8 cellular contexts compared by ENCODE assay signal in genomic region chr20:50415516-50416268, GRCh38.
A peak's percentile ranks its signal among the peaks of the same experiment; 100 is the strongest.
DNase-seq lines count a peak whose midpoint lies in the region; ATAC-seq and TF ChIP-seq lines count a peak whose summit lies in the region.

No MANE protein-coding gene starts in this region.

- BruUV-seq in PC-3 (replicated peaks; lab: Mats Ljungman, UMichigan) = no TSS peak

- H3K36me3 ChIP-seq in PC-3 (ENCODE audit: low read depth, low read length) (no peaks in the 10 kb centered on the region), duodenal mucosa (ENCODE audit: control insufficient read depth in 1 of 2, insufficient read depth in 2 of 2, low read length in 2 of 2) (no peaks in the 10 kb centered on the region)

- H3K9ac ChIP-seq in PC-3 (ENCODE audit: low read length) (peak overlapping the region; percentile 87), duodenal mucosa (ENCODE audit: low read depth in 1 of 2, low read length in 2 of 2) (peak overlapping the region; percentile 63 to 70)

- no peaks in the 10 kb centered on the region for H3K79me2 ChIP-seq in PC-3 (ENCODE audit: low read length)

- peak overlapping the region; percentile 86 for H3K27ac Mint-ChIP-seq in type B pancreatic cell

- no peaks in the 10 kb centered on the region for H3K9me2 ChIP-seq in PC-3 (replicated peaks; ENCODE audit: low read length)

- peaks cover 54% of the 10 kb centered on the region for H3K4me1 ChIP-seq in PC-3 (ENCODE audit: insufficient read depth, low read length)
- peaks cover 30 to 31% of the 10 kb centered on the region in 2 donors for H3K4me1 ChIP-seq in duodenal mucosa (ENCODE audit: control insufficient read depth in 1 of 2, insufficient read depth in 2 of 2, low read length in 2 of 2)

- DNase-seq in PC-3 (peak; percentile 95), mesenteric fat pad (ENCODE audit: low spot score) (peak; percentile 99), type B pancreatic cell (ENCODE audit: extremely low spot score, unreplicated experiment) (no peak), NCI-H524 treated with DMSO at 0.1 percent for 48 hours (lab: John Stamatoyannopoulos, UW) (no peak), NCI-H69 (lab: John Stamatoyannopoulos, UW) (no peak), NCI-H128 (lab: John Stamatoyannopoulos, UW; ENCODE audit: unreplicated experiment) (no peak)
- DNase-seq in activated CD8-positive, alpha-beta memory T cell treated with anti-CD3 and anti-CD28 coated beads, Interleukin-2, amount 50 U/mL, for 48 hours = no peak

- CTCF ChIA-PET in PC-3 (lab: Charles Lee) = interaction anchor here (0.6 kb wide), 1 partner anchor 45 kb away, joined by 4 read pairs; no protein-coding TSS in a partner anchor

- TF ChIP-seq CTCF in PC-3 (conservative IDR thresholded peaks at IDR 0.05; ENCODE audit: low read depth, low read length) (no peak; the same call in 1 of the 2 replicates), type B pancreatic cell (conservative IDR thresholded peaks at IDR 0.05) (no peak)

- peak overlapping the region; percentile 73 for H3K4me2 ChIP-seq in PC-3 (ENCODE audit: low read length)

- peaks cover 15% of the 10 kb centered on the region for H3K4me1 Mint-ChIP-seq in type B pancreatic cell (ENCODE audit: unreplicated experiment)

- H4K20me1 ChIP-seq in PC-3 (ENCODE audit: low read length) = no peaks in the 10 kb centered on the region

- peaks cover 4% of the 10 kb centered on the region for H3K36me3 Mint-ChIP-seq in type B pancreatic cell

- ATAC-seq in PC-3 = peak; percentile 90

- no peaks in the 10 kb centered on the region for H3K9me3 ChIP-seq in PC-3 (ENCODE audit: low read length)
- no peaks in the 10 kb centered on the region for H3K9me3 ChIP-seq in duodenal mucosa (ENCODE audit: control insufficient read depth in 1 of 2, low read length in 2 of 2)

- H3K27me3 Mint-ChIP-seq in type B pancreatic cell = peaks cover 4% of the 10 kb centered on the region

- H3K27ac ChIP-seq in PC-3 (ENCODE audit: low read length) (peak overlapping the region; percentile 96), duodenal mucosa (ENCODE audit: low read depth, low read length) (peak overlapping the region; percentile 95)

- no peak overlapping the region for H3K4me3 Mint-ChIP-seq in type B pancreatic cell

- POLR2A ChIA-PET in PC-3 (lab: Charles Lee; ENCODE audit: unreplicated experiment) = interaction anchor here (0.7 kb wide), 1 partner anchor 204 kb away, joined by 6 read pairs; no protein-coding TSS in a partner anchor

- no peaks in the 10 kb centered on the region for H3K27me3 ChIP-seq in PC-3 (ENCODE audit: low read length)
- H3K27me3 ChIP-seq in duodenal mucosa (ENCODE audit: control insufficient read depth in 1 of 2, insufficient read depth in 2 of 2, low read length in 2 of 2) = no peaks in the 10 kb centered on the region

- intact Hi-C loops in PC-3 (cut with micrococcal nuclease) = loop anchor here (1.0 kb wide), 1 partner anchor 25 kb away; no protein-coding TSS in a partner anchor

- peak overlapping the region; percentile 62 for H2AFZ ChIP-seq in PC-3 (ENCODE audit: low read length)

- H3K4me3 ChIP-seq in PC-3 (ENCODE audit: low read length) = peak overlapping the region; percentile 36; the same call in 1 of the 2 replicates
- peak overlapping the region in 1 of 2 donors; percentile 40 for H3K4me3 ChIP-seq in duodenal mucosa (ENCODE audit: low read depth in 1 of 2, low read length in 2 of 2)

- H3K9me3 Mint-ChIP-seq in type B pancreatic cell = peaks cover 4% of the 10 kb centered on the region

- H3F3A ChIP-seq in PC-3 (ENCODE audit: low read length, unreplicated experiment) = no peaks in the 10 kb centered on the region

Comparison
In these comparisons a context has a peak if more than half of its experiments do, and no peak if none do; other contexts are left out.
1. DNase-seq: peak in PC-3 (single experiment) and mesenteric fat pad (single experiment); none in type B pancreatic cell (single experiment), NCI-H524 treated with DMSO at 0.1 percent for 48 hours (single experiment), activated CD8-positive, alpha-beta memory T cell treated with anti-CD3 and anti-CD28 coated beads, Interleukin-2, amount 50 U/mL, for 48 hours (single experiment), NCI-H69 (single experiment) and NCI-H128 (single experiment).